Comparison of ENCODE assay signal across 8 cellular contexts in the genomic region with DNA sequence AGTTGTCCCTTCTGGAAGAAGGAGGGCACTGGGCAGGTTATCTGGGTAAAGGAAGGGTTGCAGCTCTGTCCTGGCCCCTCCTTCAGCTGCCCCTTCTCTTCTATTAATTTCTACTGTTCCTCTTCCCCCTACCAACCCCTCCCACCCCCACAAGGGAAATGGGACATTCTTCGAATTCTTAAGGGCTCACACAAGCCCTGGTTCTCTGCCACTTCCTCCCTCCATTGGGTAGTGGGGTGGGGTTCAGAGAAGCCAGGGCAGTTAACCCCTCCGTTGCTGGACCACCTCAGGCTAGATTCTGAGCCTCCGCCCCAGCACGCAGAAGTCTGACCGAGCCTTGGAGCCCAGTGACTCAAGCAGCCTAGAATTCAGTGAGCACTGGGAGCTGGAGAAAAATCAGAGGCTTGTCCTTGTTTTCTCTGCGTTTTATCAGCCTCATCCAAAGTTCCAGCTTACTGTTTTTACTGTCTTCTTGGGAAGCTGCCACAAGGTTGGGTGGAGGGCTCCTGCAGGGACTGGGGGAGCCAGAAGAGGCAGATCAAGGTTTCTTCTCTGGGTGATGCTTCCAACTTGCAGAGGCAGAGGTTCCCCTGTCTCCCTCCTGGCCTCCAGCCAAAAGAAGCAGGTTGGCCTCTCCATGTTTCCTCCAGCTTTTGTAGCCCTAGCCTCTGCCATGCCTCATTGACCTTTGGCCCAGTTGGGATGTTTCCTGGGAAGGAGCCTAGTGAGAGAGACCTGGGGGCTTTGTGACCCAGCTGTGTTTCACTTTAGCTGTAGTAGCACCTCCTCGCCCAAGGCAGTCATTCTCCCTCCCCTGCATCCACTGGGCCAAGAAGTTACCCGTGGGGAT. TPM values are rescaled to one million over a fixed set of nuclear protein-coding genes. Genes with fewer than 3 reads are reported as not detected.
DNase-seq lines count a peak whose midpoint lies in the region; ATAC-seq, FAIRE-seq and TF ChIP-seq lines count a peak whose summit lies in the region.

No MANE protein-coding gene starts in this region.

- H3K4me3 ChIP-seq in AG04450 (ENCODE audit: low read depth, low read length) = peak overlapping the region; percentile 12; the same call in 1 of the 2 replicates
- no peak overlapping the region for H3K4me3 ChIP-seq in adrenal gland
- H3K4me3 ChIP-seq in small intestine (ENCODE audit: low read depth in 1 of 2, low read length in 2 of 2) = no peak overlapping the region

- POLR2A ChIA-PET in AG04450 (lab: Yijun Ruan, JAX) = interaction anchor here (1.3 to 2.3 kb wide), 3 partner anchors 10 to 27 kb away, joined by 6 to 28 read pairs (median 20); a partner anchor contains a TSS

- FAIRE-seq in HTR-8/SVneo (lab: Jason Lieb, UNC) (peak; percentile 96), small intestine (lab: Jason Lieb, UNC) (no peak)

- no peak for ATAC-seq in HG02938 (IDR thresholded peaks at IDR 0.05; ENCODE audit: unreplicated experiment)

- TF ChIP-seq CTCF in AG04450 (IDR thresholded peaks at IDR 0.05; ENCODE audit: low read depth, low read length) = no peak
- TF ChIP-seq CTCF in adrenal gland (IDR thresholded peaks at IDR 0.05) = no peak

- peak overlapping the region; percentile 69 for H3K27ac ChIP-seq in AG04450 (ENCODE audit: low read depth, low read length)
- peak overlapping the region in 4 of 5 donors; percentile 43 to 78 (median 50) for H3K27ac ChIP-seq in adrenal gland
- H3K27ac ChIP-seq in small intestine (ENCODE audit: low read depth in 1 of 2, low read length in 1 of 2) = peak overlapping the region; percentile 38 to 49

- CTCF ChIA-PET in AG04450 (lab: Charles Lee) = no interaction called here

- 9 to 26% (median 22%) methylated on average over 6 to 8 of the region's 8 CpGs for WGBS in adrenal gland, 4 donors
- WGBS in small intestine, 3 donors = 28 to 38% (median 34%) methylated on average over 8 of the region's 8 CpGs

- H3K4me1 ChIP-seq in adrenal gland (replicated peaks in 1 of 2) (peaks cover 51 to 77% of the 10 kb centered on the region in 2 donors), small intestine (ENCODE audit: control insufficient read depth in 2 of 2, insufficient read depth in 1 of 2, low read depth in 1 of 2, low read length in 1 of 2) (peaks cover 28 to 30% of the 10 kb centered on the region in 2 donors)

- H3K27me3 ChIP-seq in AG04450 (ENCODE audit: control insufficient read depth, insufficient read depth, low read length) (no peaks in the 10 kb centered on the region), adrenal gland (no peaks in the 10 kb centered on the region), small intestine (ENCODE audit: control insufficient read depth in 2 of 2, insufficient read depth in 2 of 2, low read length in 2 of 2) (no peaks in the 10 kb centered on the region)

- intact Hi-C loops in adrenal gland (cut with DNase I) = loop anchor here in 1 of 2 donors (10.0 kb wide), 1 partner anchor 275 kb away; a partner anchor contains a TSS

- peaks cover 0 to 9% of the 10 kb centered on the region in 2 donors for H3K36me3 ChIP-seq in adrenal gland (replicated peaks in 1 of 2)
- H3K36me3 ChIP-seq in small intestine (ENCODE audit: control insufficient read depth in 2 of 2, insufficient read depth in 2 of 2, low read length in 2 of 2) = peaks cover 5 to 21% of the 10 kb centered on the region in 2 donors

- H3K9me3 ChIP-seq in AG04450 (ENCODE audit: control insufficient read depth, insufficient read depth, low read length) (no peaks in the 10 kb centered on the region), adrenal gland (replicated peaks in 1 of 3) (no peaks in the 10 kb centered on the region), small intestine (ENCODE audit: control insufficient read depth, low read depth) (no peaks in the 10 kb centered on the region)

- no peak for TF ChIP-seq POLR2A in adrenal gland (IDR thresholded peaks at IDR 0.05)

- DNase-seq in AG04450 (ENCODE audit: low read depth, low spot score) (no peak), HTR-8/SVneo (ENCODE audit: insufficient read length, low spot score) (peak; percentile 97), adrenal gland (peak in 6 of 7 donors; percentile 56 to 80 (median 72)), iPS DF 4.7 (ENCODE audit: extremely low read depth, low spot score) (peak; percentile 92), small intestine (peak; percentile 61), NCI-H187 treated with DMSO at 0.1 percent for 48 hours (lab: John Stamatoyannopoulos, UW) (no peak), NCI-H1436 treated with DMSO at 0.1 percent for 48 hours (lab: John Stamatoyannopoulos, UW) (no peak)

RNA-seq across cellular contexts. Expression of a gene that starts 10.2 kb away (rescaled TPM):
- 181 and 222 TPM in 2 replicates for polyA plus RNA-seq in AG04450 (2011; rRNA removed)
- 263 and 288 TPM in 2 replicates for polyA minus RNA-seq in AG04450 (2011; rRNA and poly(A)+ RNA removed)
- total RNA-seq in adrenal gland = 100 to 1,000 TPM in 5 of 8 donors, 10 to 100 TPM in 3; 73.4 to 123 (median 104) TPM
- 10 to 100 TPM; 36.3 to 65.1 (median 43.3) TPM for polyA plus RNA-seq in adrenal gland
- 100 to 1,000 TPM; 152 to 257 (median 213) TPM for polyA plus RNA-seq in small intestine

RNA-seq across cellular contexts. Expression of a gene that starts 26.6 kb away (rescaled TPM):
- polyA plus RNA-seq in AG04450 (2011; rRNA removed) = 2,769 and 3,155 TPM in 2 replicates
- 380 and 454 TPM in 2 replicates for polyA minus RNA-seq in AG04450 (2011; rRNA and poly(A)+ RNA removed)
- total RNA-seq in adrenal gland = 1,000 to 10,000 TPM in 6 of 8 donors, 100 to 1,000 TPM in 2; 927 to 1,685 (median 1,368) TPM
- 1,000 to 10,000 TPM; 2,027 to 3,246 (median 2,815) TPM for polyA plus RNA-seq in adrenal gland
- polyA plus RNA-seq in small intestine = 1,000 to 10,000 TPM; 1,251 to 3,207 (median 2,524) TPM

RNA-seq across cellular contexts. Expression of a gene that starts 55.0 kb away (rescaled TPM):
- 13.3 and 15.3 TPM in 2 replicates for polyA plus RNA-seq in AG04450 (2011; rRNA removed)
- polyA minus RNA-seq in AG04450 (2011; rRNA and poly(A)+ RNA removed) = 6.3 and 7.0 TPM in 2 replicates
- total RNA-seq in adrenal gland = 10 to 100 TPM in 7 of 8 donors, 1 to 10 TPM in 1; 4.5 to 21.8 (median 14.3) TPM
- 10 to 100 TPM; 20.7 to 47.8 (median 33.1) TPM for polyA plus RNA-seq in adrenal gland
- polyA plus RNA-seq in small intestine = 10 to 100 TPM; 12.6 to 61.1 (median 45.7) TPM

Comparison
In these comparisons a context has a peak if more than half of its experiments do, and no peak if none do; other contexts are left out.
1. DNase-seq: peak in HTR-8/SVneo (single experiment), adrenal gland (6 of 7), iPS DF 4.7 (single experiment) and small intestine (single experiment); none in AG04450 (single experiment), NCI-H187 treated with DMSO at 0.1 percent for 48 hours (single experiment) and NCI-H1436 treated with DMSO at 0.1 percent for 48 hours (single experiment).
2. Peak in every context shown above with its lines, with median percentiles within 50 percentile points of each other: H3K27ac ChIP-seq.